Comparison of ENCODE assay signal across 39 cellular contexts in the genomic region with DNA sequence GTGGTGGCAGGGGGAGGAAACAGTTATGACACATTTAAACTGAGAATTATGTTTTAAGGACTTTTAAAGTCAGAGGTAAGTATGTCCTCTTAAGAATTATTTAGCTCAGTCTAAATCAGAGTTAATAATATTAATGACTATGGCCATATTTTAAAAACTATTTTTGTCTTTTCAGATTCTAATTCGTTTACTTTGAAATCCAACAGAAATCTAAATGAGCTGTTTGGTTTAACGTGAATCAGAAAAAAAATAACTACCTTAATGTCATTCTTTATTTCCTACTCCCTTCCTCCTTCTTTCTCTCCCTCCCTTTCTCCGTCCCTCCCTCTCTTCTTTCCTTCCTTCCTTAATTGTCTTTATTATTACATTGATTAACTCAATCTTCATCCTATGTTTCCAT. TPM values are rescaled to one million over a fixed set of nuclear protein-coding genes. Genes with fewer than 3 reads are reported as not detected.
"Had no signal": no experiment of that assay in that cellular context is flagged by ENCODE, and none has a peak within 500 bp of the region (broad histone marks: within the 10 kb centered on the region; RNA-seq: fewer than 3 reads in every experiment).

No MANE protein-coding gene starts in this region.

- H3K4me3 ChIP-seq: MG63 had no signal

- H3K36me3 ChIP-seq: MG63 had no signal

- DNase-seq: Karpas-422, Kasumi-1, MG63, MM.1S, MV-4-11, NCI-H1048, NCI-H1092, NCI-H1092 treated with DMSO at 0.1 percent for 48 hours, NCI-H1105, NCI-H1105 treated with DMSO at 0.1 percent for 48 hours, NCI-H1417, NCI-H1417 treated with DMSO at 0.1 percent for 48 hours, NCI-H1436, NCI-H1436 treated with DMSO at 0.1 percent for 48 hours, NCI-H146, NCI-H1694, NCI-H1694 treated with DMSO at 0.1 percent for 48 hours, NCI-H187, NCI-H187 treated with DMSO at 0.1 percent for 48 hours, NCI-H1930, NCI-H2029, NCI-H2029 treated with DMSO at 0.1 percent for 48 hours, NCI-H2081, NCI-H2081 treated with DMSO at 0.1 percent for 48 hours, NCI-H2107, NCI-H2171, NCI-H2171 treated with DMSO at 0.1 percent for 48 hours, NCI-H2227 treated with DMSO at 0.1 percent for 48 hours, NCI-H226, NCI-H345, NCI-H446, NCI-H446 treated with DMSO at 0.1 percent for 48 hours, NCI-H510A, NCI-H510A treated with DMSO at 0.1 percent for 48 hours, NCI-H524 had no signal

- H3K27me3 ChIP-seq: MG63 had no signal

- H3K9me3 ChIP-seq: MG63 had no signal

RNA-seq across cellular contexts. Expression of a gene that starts 43.9 kb away (rescaled TPM):
- total RNA-seq: LHCN-M2, M059J, MCF 10A, NCI-H460 had no signal
